8 cellular contexts compared by ENCODE assay signal in genomic region chr12:6069452-6070093, GRCh38. TPM values are rescaled to one million over a fixed set of nuclear protein-coding genes. Genes with fewer than 3 reads are reported as not detected.
A peak's percentile ranks its signal among the peaks of the same experiment; 100 is the strongest.
DNase-seq lines count a peak whose midpoint lies in the region; ATAC-seq and TF ChIP-seq lines count a peak whose summit lies in the region.

No MANE protein-coding gene starts in this region.

- ATAC-seq in RWPE2 (ENCODE audit: low read depth) (peak; percentile 59), HG03469 (IDR thresholded peaks at IDR 0.05; ENCODE audit: unreplicated experiment) (no peak), GM21723 (IDR thresholded peaks at IDR 0.05; ENCODE audit: unreplicated experiment) (no peak)

- peaks cover 94% of the 10 kb centered on the region for H3K4me1 Mint-ChIP-seq in dendritic cell treated with granulocyte-macrophage colony-stimulating factor and Interleukin-4, amounts not matched to agents 40 ng/mL and 50 ng/mL, for 4 days (ENCODE audit: low read depth)

- H3K9me3 Mint-ChIP-seq in dendritic cell treated with granulocyte-macrophage colony-stimulating factor and Interleukin-4, amounts not matched to agents 40 ng/mL and 50 ng/mL, for 4 days = no peaks in the 10 kb centered on the region

- TF ChIP-seq POLR2A in prostate gland (IDR thresholded peaks at IDR 0.05) = no peak

- 62% methylated on average over 7 of the region's 7 CpGs for WGBS in prostate gland

- H3K36me3 ChIP-seq in RWPE2 (ENCODE audit: low read depth) = no peaks in the 10 kb centered on the region
- no peaks in the 10 kb centered on the region for H3K36me3 ChIP-seq in prostate gland

- H3K4me1 ChIP-seq in RWPE2 (ENCODE audit: insufficient read depth, poor library complexity, severe bottlenecking) (peaks cover 7% of the 10 kb centered on the region), prostate gland (replicated peaks) (no peaks in the 10 kb centered on the region)

- TF ChIP-seq CTCF in RWPE2 (IDR thresholded peaks at IDR 0.05; ENCODE audit: poor library complexity, severe bottlenecking) (no peak), prostate gland (IDR thresholded peaks at IDR 0.05) (no peak)

- peaks cover 16% of the 10 kb centered on the region for H3K27me3 Mint-ChIP-seq in dendritic cell treated with granulocyte-macrophage colony-stimulating factor and Interleukin-4, amounts not matched to agents 40 ng/mL and 50 ng/mL, for 4 days

- intact Hi-C loops in dendritic cell treated with granulocyte-macrophage colony-stimulating factor and Interleukin-4, amounts not matched to agents 40 ng/mL and 50 ng/mL, for 4 days (cut with micrococcal nuclease) = loop anchor here (5.0 kb wide), 2 partner anchors 38 to 128 kb away; no protein-coding TSS in a partner anchor
- intact Hi-C loops in prostate gland (cut with DNase I) = loop anchor here (5.0 kb wide), 1 partner anchor 118 kb away; no protein-coding TSS in a partner anchor

- H3K36me3 Mint-ChIP-seq in dendritic cell treated with granulocyte-macrophage colony-stimulating factor and Interleukin-4, amounts not matched to agents 40 ng/mL and 50 ng/mL, for 4 days (ENCODE audit: low read depth) = no peaks in the 10 kb centered on the region

- in situ Hi-C loops in Caki2 (cut with HindIII; ENCODE audit: low pct_unique_long_range_greater_than_20kb, low sequenced_read_pairs) = no loop called here

- H3K27ac ChIP-seq in RWPE2 (ENCODE audit: poor library complexity, severe bottlenecking) (no peak overlapping the region), prostate gland (no peak overlapping the region)

- H3K27me3 ChIP-seq in RWPE2 (ENCODE audit: insufficient read depth, poor library complexity, severe bottlenecking) = no peaks in the 10 kb centered on the region
- H3K27me3 ChIP-seq in prostate gland (replicated peaks; ENCODE audit: insufficient read depth) = no peaks in the 10 kb centered on the region

- peak overlapping the region; percentile 10 for H3K27ac Mint-ChIP-seq in dendritic cell treated with granulocyte-macrophage colony-stimulating factor and Interleukin-4, amounts not matched to agents 40 ng/mL and 50 ng/mL, for 4 days

- no peak overlapping the region for H3K4me3 Mint-ChIP-seq in dendritic cell treated with granulocyte-macrophage colony-stimulating factor and Interleukin-4, amounts not matched to agents 40 ng/mL and 50 ng/mL, for 4 days

- H3K4me3 ChIP-seq in RWPE2 (ENCODE audit: severe bottlenecking) (no peak overlapping the region), skeletal muscle cell (ENCODE audit: low read depth, low read length) (no peak overlapping the region), prostate gland (no peak overlapping the region)

- no peaks in the 10 kb centered on the region for H3K9me3 ChIP-seq in RWPE2 (ENCODE audit: severe bottlenecking)
- no peaks in the 10 kb centered on the region for H3K9me3 ChIP-seq in prostate gland

- DNase-seq in Caki2 (ENCODE audit: low read depth) = peak; percentile 16
- no peak for DNase-seq in RWPE2 (ENCODE audit: low spot score)
- peak; percentile 96 for DNase-seq in skeletal muscle cell (ENCODE audit: low read depth)
- DNase-seq in prostate gland (ENCODE audit: low spot score) = no peak
- no peak for DNase-seq in medulla oblongata (ENCODE audit: extremely low spot score)

RNA-seq across cellular contexts. Expression of gene VWF, which starts 54.9 kb away (rescaled TPM):
- total RNA-seq in Caki2 (2014; rRNA removed; shearing (Covaris generic); ENCODE audit: low replicate concordance) = 0.07 TPM in 1 of 2 replicates, not detected in the other
- total RNA-seq in prostate gland = 100 to 1,000 TPM in 1 of 2 donors, 10 to 100 TPM in 1; 55.0 to 193 TPM

Comparison
In these comparisons a context has a peak if more than half of its experiments do, and no peak if none do; other contexts are left out.
1. DNase-seq: peak in Caki2 (single experiment) and skeletal muscle cell (single experiment); none in RWPE2 (single experiment), prostate gland (single experiment) and medulla oblongata (single experiment).
2. RNA of gene VWF, which starts 54.9 kb away (total RNA-seq): 55.0 to 193 TPM in prostate gland; 0.07 TPM in Caki2; every median in the first group is over 10 times any median in the second.